ENCODE assay signal across 8 cellular contexts in genomic region chr6:85642774-85643529, GRCh38. TPM values are rescaled to one million over a fixed set of nuclear protein-coding genes. Genes with fewer than 3 reads are reported as not detected.
DNase-seq lines count a peak whose midpoint lies in the region; ATAC-seq and TF ChIP-seq lines count a peak whose summit lies in the region.

SYNCRIP (minus strand) TSS chr6:85642886; CDS start chr6:85641439, 1,447 bp downstream.

- H3K4me3 ChIP-seq in astrocyte of the cerebellum (ENCODE audit: low read depth, low read length) (peak within 1 kb of the TSS; percentile 98), aorta (ENCODE audit: low read length in 2 of 2) (peak within 1 kb of the TSS; percentile 76 to 81)

- H3K36me3 ChIP-seq in aorta (ENCODE audit: control insufficient read depth in 1 of 2, insufficient read depth in 2 of 2, low read length in 1 of 2): no peaks in the 10 kb centered on the region

- intact Hi-C loops in aorta (cut with DNase I): loop anchor here in 1 of 2 donors (1.0 to 5.0 kb wide), 2 partner anchors 35 to 51 kb away; partner anchors contain the start of gene SNX14

- DNase-seq in NCI-H2081 (lab: John Stamatoyannopoulos, UW) (peak; percentile 97 to 98), T-helper 9 cell (peak; percentile 96), astrocyte of the cerebellum (ENCODE audit: low read depth) (peak; percentile 94), hepatic stellate cell (ENCODE audit: low spot score) (peak; percentile 88), renal cortical epithelial cell (ENCODE audit: low read depth) (peak; percentile 83), aorta (peak; percentile 99 to 100)

- H3K27ac ChIP-seq in aorta (ENCODE audit: low read depth in 1 of 2, low read length in 2 of 2): peak within 1 kb of the TSS; percentile 94 to 99

- no peak for TF ChIP-seq CTCF in astrocyte of the cerebellum (IDR thresholded peaks at IDR 0.05; ENCODE audit: low read depth, low read length, missing control alignments)

- no peaks in the 10 kb centered on the region for H3K9me3 ChIP-seq in aorta (ENCODE audit: control insufficient read depth, low read length)

- 0 to 1% methylated on average over 50 to 76 of the region's 76 CpGs for WGBS in aorta, 2 donors

- peak; percentile 67 for ATAC-seq in GM18517 (IDR thresholded peaks at IDR 0.05; ENCODE audit: unreplicated experiment)
- ATAC-seq in HG03039 (IDR thresholded peaks at IDR 0.05; ENCODE audit: unreplicated experiment): peak; percentile 72
- ATAC-seq in aorta (ENCODE audit: low FRiP score): peak; percentile 96

- in situ Hi-C loops in astrocyte of the cerebellum (cut with HindIII; ENCODE audit: low sequenced_read_pairs): loop anchor here (5.0 kb wide), 1 partner anchor 46 kb away; no protein-coding TSS in a partner anchor

- no peaks in the 10 kb centered on the region for H3K4me1 ChIP-seq in aorta (ENCODE audit: control insufficient read depth in 1 of 2, insufficient read depth in 2 of 2, low read length in 2 of 2)

- no peaks in the 10 kb centered on the region for H3K27me3 ChIP-seq in aorta (ENCODE audit: control insufficient read depth in 1 of 2, insufficient read depth in 2 of 2, low read length in 1 of 2)

RNA-seq across cellular contexts. Expression of gene SYNCRIP, which starts in this region (rescaled TPM):
- 79.4 and 138 TPM in 2 replicates for total RNA-seq in renal cortical epithelial cell
- total RNA-seq in aorta: 100 to 1,000 TPM in 1 of 2 donors, 10 to 100 TPM in 1; 96.4 to 119 TPM
- 10 to 100 TPM; 35.2 to 54.0 TPM for polyA plus RNA-seq in aorta

Comparison
In these comparisons a context has a peak if more than half of its experiments do, and no peak if none do; other contexts are left out.
1. Peak in every context shown above with its lines: DNase-seq, ATAC-seq, H3K4me3 ChIP-seq and H3K27ac ChIP-seq.